In genomic region chr2:109185338-109185737, GRCh38 we compare ENCODE assay signal across 1 cellular context.
A peak's percentile ranks its signal among the peaks of the same experiment; 100 is the strongest.
TF ChIP-seq lines count a peak whose summit lies in the region.

No MANE protein-coding gene starts in this region.

TF ChIP-seq in SK-N-SH, 30 proteins besides CTCF, POLR2A, EP300 and RAD21 (continued from another document):
- TF ChIP-seq REST (IDR thresholded peaks at IDR 0.05; ENCODE audit: low read depth, low read length), result no peak
- no peak for TF ChIP-seq ELF1 (IDR thresholded peaks at IDR 0.05)
- no peak for TF ChIP-seq TAF1 (IDR thresholded peaks at IDR 0.05; ENCODE audit: borderline replicate concordance, low read depth, low read length)
- TF ChIP-seq, protein P1, sequence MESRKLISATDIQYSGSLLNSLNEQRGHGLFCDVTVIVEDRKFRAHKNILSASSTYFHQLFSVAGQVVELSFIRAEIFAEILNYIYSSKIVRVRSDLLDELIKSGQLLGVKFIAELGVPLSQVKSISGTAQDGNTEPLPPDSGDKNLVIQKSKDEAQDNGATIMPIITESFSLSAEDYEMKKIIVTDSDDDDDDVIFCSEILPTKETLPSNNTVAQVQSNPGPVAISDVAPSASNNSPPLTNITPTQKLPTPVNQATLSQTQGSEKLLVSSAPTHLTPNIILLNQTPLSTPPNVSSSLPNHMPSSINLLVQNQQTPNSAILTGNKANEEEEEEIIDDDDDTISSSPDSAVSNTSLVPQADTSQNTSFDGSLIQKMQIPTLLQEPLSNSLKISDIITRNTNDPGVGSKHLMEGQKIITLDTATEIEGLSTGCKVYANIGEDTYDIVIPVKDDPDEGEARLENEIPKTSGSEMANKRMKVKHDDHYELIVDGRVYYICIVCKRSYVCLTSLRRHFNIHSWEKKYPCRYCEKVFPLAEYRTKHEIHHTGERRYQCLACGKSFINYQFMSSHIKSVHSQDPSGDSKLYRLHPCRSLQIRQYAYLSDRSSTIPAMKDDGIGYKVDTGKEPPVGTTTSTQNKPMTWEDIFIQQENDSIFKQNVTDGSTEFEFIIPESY (IDR thresholded peaks at IDR 0.05; ENCODE audit: borderline replicate concordance, low read depth), result no peak
- TF ChIP-seq NRF1 (IDR thresholded peaks at IDR 0.05; ENCODE audit: low read depth, low read length), result no peak
- TF ChIP-seq MXI1 (IDR thresholded peaks at IDR 0.05; ENCODE audit: low read depth, low read length), result no peak
- 0 out of 2 replicates have a peak, but pooled peaks have one; percentile 20 for TF ChIP-seq JUND (IDR thresholded peaks at IDR 0.05)
- no peak for TF ChIP-seq FOSL2 (IDR thresholded peaks at IDR 0.05; ENCODE audit: borderline replicate concordance, low read depth)
- TF ChIP-seq YY1 (IDR thresholded peaks at IDR 0.05; ENCODE audit: low read depth), result no peak
- TF ChIP-seq, protein P2, sequence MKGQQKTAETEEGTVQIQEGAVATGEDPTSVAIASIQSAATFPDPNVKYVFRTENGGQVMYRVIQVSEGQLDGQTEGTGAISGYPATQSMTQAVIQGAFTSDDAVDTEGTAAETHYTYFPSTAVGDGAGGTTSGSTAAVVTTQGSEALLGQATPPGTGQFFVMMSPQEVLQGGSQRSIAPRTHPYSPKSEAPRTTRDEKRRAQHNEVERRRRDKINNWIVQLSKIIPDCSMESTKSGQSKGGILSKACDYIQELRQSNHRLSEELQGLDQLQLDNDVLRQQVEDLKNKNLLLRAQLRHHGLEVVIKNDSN (IDR thresholded peaks at IDR 0.05; ENCODE audit: borderline replicate concordance, low read depth), result no peak
- peak; percentile 80 for TF ChIP-seq PBX3 (IDR thresholded peaks at IDR 0.05)
